In genomic region chr11:117519170-117519569, GRCh38 we compare ENCODE assay signal across 18 cellular contexts.
DNase-seq lines count a peak whose midpoint lies in the region; ATAC-seq, FAIRE-seq and TF ChIP-seq lines count a peak whose summit lies in the region.
"Had no signal": no experiment of that assay in that cellular context is flagged by ENCODE, and none has a peak within 500 bp of the region (broad histone marks: within the 10 kb centered on the region; RNA-seq: fewer than 3 reads in every experiment).

No MANE protein-coding gene starts in this region.

- H3K36me3 ChIP-seq in kidney (ENCODE audit: control insufficient read depth in 1 of 2, insufficient read depth in 2 of 2, low read length in 2 of 2): peaks cover 0 to 4% of the 10 kb centered on the region in 2 donors
- H3K36me3 ChIP-seq: BE2C, spleen, thoracic aorta had no signal

- H3K4me1 ChIP-seq in kidney (ENCODE audit: control insufficient read depth in 1 of 2, insufficient read depth in 1 of 2, low read depth in 1 of 2, low read length in 2 of 2): peaks cover 12 to 17% of the 10 kb centered on the region in 2 donors
- H3K4me1 ChIP-seq: foreskin keratinocyte had no signal

- intact Hi-C loops in kidney (cut with DNase I): no loop called here

- H3K9me3 ChIP-seq in kidney (ENCODE audit: control insufficient read depth in 1 of 2, low read length in 2 of 2): no peaks in the 10 kb centered on the region
- H3K9me3 ChIP-seq: BE2C, spleen, thoracic aorta had no signal

- DNase-seq in ELF-1 (ENCODE audit: low read depth, low spot score) (peak; percentile 5), NCI-H82 treated with DMSO at 0.1 percent for 48 hours (lab: John Stamatoyannopoulos, UW; ENCODE audit: unreplicated experiment) (peak; percentile 72), kidney (no peak), renal cortical epithelial cell (ENCODE audit: low read depth) (peak; percentile 90), inferior parietal cortex (ENCODE audit: extremely low spot score) (no peak)
- no peak for DNase-seq in activated CD4-positive, alpha-beta T cell treated with anti-CD3 and anti-CD28 coated beads, Interleukin-2, amount 50 U/mL, for 1 hour
- DNase-seq: activated CD4-positive, alpha-beta memory T cell treated with anti-CD3 and anti-CD28 coated beads, Interleukin-2, amount 10 ng/mL, durations not matched to agents 7 days and 5 days; activated T-cell treated with anti-CD3 and anti-CD28 coated beads, Interleukin-2, amount 50 U/mL, for 72 hours; BE2C; DMS153; foreskin keratinocyte; left ventricle myocardium superior; NCI-H187; NCI-H446; spleen; T-helper 1 cell had no signal

- H3K9ac ChIP-seq in kidney (ENCODE audit: low read length in 2 of 2): no peak overlapping the region

- no peak for ATAC-seq in HG03442 (IDR thresholded peaks at IDR 0.05; ENCODE audit: unreplicated experiment)
- ATAC-seq: activated T-cell treated with anti-CD3 and anti-CD28 coated beads, Interleukin-2, amount 50 U/mL, for 72 hours; foreskin keratinocyte; left ventricle myocardium superior had no signal

- H3K27ac ChIP-seq in kidney (ENCODE audit: low read depth in 2 of 2, low read length in 2 of 2): peak overlapping the region; percentile 52 to 71
- H3K27ac ChIP-seq: foreskin keratinocyte, spleen, thoracic aorta had no signal

- TF ChIP-seq CTCF in kidney (IDR thresholded peaks at IDR 0.05; ENCODE audit: borderline replicate concordance, extremely low read depth, insufficient read depth): no peak

- no peak overlapping the region for H3K4me3 ChIP-seq in kidney (ENCODE audit: low read length in 2 of 2)
- H3K4me3 ChIP-seq: spleen, thoracic aorta had no signal

- FAIRE-seq in kidney (lab: Jason Lieb, UNC): no peak

Comparison
In these comparisons a context has a peak if more than half of its experiments do, and no peak if none do; other contexts are left out.
1. DNase-seq: peak in ELF-1 (single experiment), NCI-H82 treated with DMSO at 0.1 percent for 48 hours (single experiment) and renal cortical epithelial cell (single experiment); none in kidney (single experiment), activated CD4-positive, alpha-beta T cell treated with anti-CD3 and anti-CD28 coated beads, Interleukin-2, amount 50 U/mL, for 1 hour (single experiment) and inferior parietal cortex (single experiment).